In the genomic region with DNA sequence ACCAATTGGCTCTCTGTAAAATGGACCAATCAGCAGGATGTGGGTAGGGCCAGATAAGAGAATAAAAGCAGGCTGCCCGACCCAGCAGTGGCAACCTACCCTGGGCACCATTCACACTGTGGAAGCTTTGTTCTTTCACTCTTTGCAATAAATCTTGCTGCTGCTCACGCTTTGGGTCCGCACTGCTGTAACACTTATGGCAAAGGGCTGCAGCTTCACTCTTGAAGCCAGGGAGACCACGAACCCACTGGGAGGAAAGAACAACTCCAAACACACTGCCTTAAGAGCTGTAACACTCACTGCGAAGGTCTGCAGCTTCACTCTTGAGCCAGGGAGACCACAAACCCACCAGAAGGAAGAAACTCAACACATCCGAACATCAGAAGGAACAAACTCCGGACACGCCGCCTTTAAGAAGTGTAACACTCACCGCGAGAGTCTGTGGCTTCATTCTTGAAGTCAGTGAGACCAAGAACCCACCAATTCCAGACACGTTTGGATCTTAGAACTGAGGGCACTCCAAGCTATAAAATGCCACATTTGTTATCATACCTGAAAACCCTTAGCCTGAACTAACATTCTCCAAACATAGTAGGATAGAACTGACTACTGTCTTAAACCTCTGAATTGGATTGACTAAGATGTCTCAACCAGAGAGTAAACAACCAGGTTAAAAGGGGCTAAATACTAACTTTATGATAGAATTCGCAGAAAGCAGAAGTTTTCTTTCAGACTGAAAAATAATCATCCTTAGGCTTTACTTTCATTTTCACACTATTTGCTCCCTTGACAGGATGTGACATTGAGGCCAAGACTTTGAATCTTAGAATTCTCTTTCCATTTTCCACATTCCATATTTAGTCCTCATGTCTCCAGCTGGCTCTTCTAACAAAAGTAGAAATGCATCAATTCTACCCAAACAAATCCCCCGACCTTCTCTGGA, we compare ENCODE assay signal across 8 cellular contexts. TPM values are rescaled to one million over a fixed set of nuclear protein-coding genes. Genes with fewer than 3 reads are reported as not detected.
DNase-seq lines count a peak whose midpoint lies in the region; ATAC-seq and TF ChIP-seq lines count a peak whose summit lies in the region.

No MANE protein-coding gene starts in this region.

- H3K27me3 ChIP-seq in gastroesophageal sphincter (no peaks in the 10 kb centered on the region), stomach smooth muscle (ENCODE audit: control insufficient read depth in 1 of 2, insufficient read depth in 2 of 2, low read length in 2 of 2) (no peaks in the 10 kb centered on the region)

- ATAC-seq in HG02973 (IDR thresholded peaks at IDR 0.05; ENCODE audit: unreplicated experiment) (peak; percentile 23), gastroesophageal sphincter (peak; percentile 17)

- H3K27ac ChIP-seq in gastroesophageal sphincter (peak overlapping the region in 3 of 4 donors; percentile 49 to 74 (median 57)), stomach smooth muscle (ENCODE audit: low read length) (no peak overlapping the region)

- TF ChIP-seq POLR2A in GM18951 (IDR thresholded peaks at IDR 0.05; ENCODE audit: extremely low read depth, insufficient read depth, insufficient read length) = peak; percentile 45
- TF ChIP-seq POLR2A in gastroesophageal sphincter (IDR thresholded peaks at IDR 0.05) = no peak

- H3K9me3 ChIP-seq in gastroesophageal sphincter (no peaks in the 10 kb centered on the region), stomach smooth muscle (ENCODE audit: control insufficient read depth in 2 of 2, low read length in 2 of 2) (no peaks in the 10 kb centered on the region)

- 65 to 68% methylated on average over 7 to 12 of the region's 14 CpGs for WGBS in gastroesophageal sphincter (ENCODE audit: low coverage in 1 of 2), 2 donors

- H3K9ac ChIP-seq in stomach smooth muscle (ENCODE audit: low read length in 2 of 2) = peak overlapping the region; percentile 0 to 8

- peaks cover 0 to 4% of the 10 kb centered on the region in 2 donors for H3K36me3 ChIP-seq in gastroesophageal sphincter
- no peaks in the 10 kb centered on the region for H3K36me3 ChIP-seq in stomach smooth muscle (ENCODE audit: control insufficient read depth in 2 of 2, insufficient read depth in 2 of 2, low read length in 2 of 2)

- in situ Hi-C loops in GM18951 (cut with MboI; ENCODE audit: low sequenced_read_pairs, unreplicated experiment) = no loop called here

- TF ChIP-seq EP300 in gastroesophageal sphincter (IDR thresholded peaks at IDR 0.05) = no peak

- DNase-seq in activated CD4-positive, alpha-beta T cell treated with anti-CD3 and anti-CD28 coated beads for 4 hours = peak; percentile 6 to 12
- no peak for DNase-seq in NCI-H187 treated with DMSO at 0.1 percent for 48 hours (lab: John Stamatoyannopoulos, UW)
- no peak for DNase-seq in T1000 (lab: John Stamatoyannopoulos, UW)
- DNase-seq in 8988T = no peak

- H3K4me1 ChIP-seq in gastroesophageal sphincter = peaks cover 0 to 12% (median 5%) of the 10 kb centered on the region in 3 donors
- peaks cover 6% of the 10 kb centered on the region for H3K4me1 ChIP-seq in stomach smooth muscle (ENCODE audit: control insufficient read depth, insufficient read depth, low read length)

- no peak for TF ChIP-seq CTCF in gastroesophageal sphincter (IDR thresholded peaks at IDR 0.05)

- H3K4me3 ChIP-seq in gastroesophageal sphincter (peak overlapping the region; percentile 8 to 23), stomach smooth muscle (ENCODE audit: low read length in 2 of 2) (peak overlapping the region in 1 of 2 donors; percentile 61)

RNA-seq across cellular contexts. Expression of a gene that starts 33.6 kb away (rescaled TPM):
- 10 to 100 TPM in 1 of 4 donors, 1 to 10 TPM in 3; 4.2 to 10.3 (median 6.2) TPM for total RNA-seq in gastroesophageal sphincter

RNA-seq across cellular contexts. Expression of a gene that starts 50.9 kb away (rescaled TPM):
- 10 to 100 TPM; 21.1 to 28.3 (median 22.1) TPM for total RNA-seq in gastroesophageal sphincter

RNA-seq across cellular contexts. Expression of a gene that starts 51.0 kb away (rescaled TPM):
- total RNA-seq in gastroesophageal sphincter = 10 to 100 TPM in 1 of 4 donors, 1 to 10 TPM in 3; 3.4 to 10.2 (median 7.0) TPM

Comparison
In these comparisons a context has a peak if more than half of its experiments do, and no peak if none do; other contexts are left out.
1. DNase-seq: peak in activated CD4-positive, alpha-beta T cell treated with anti-CD3 and anti-CD28 coated beads for 4 hours (2 of 2); none in NCI-H187 treated with DMSO at 0.1 percent for 48 hours (single experiment), T1000 (single experiment) and 8988T (single experiment).